In genomic region chr3:170560296-170560695, GRCh38 we compare ENCODE assay signal across 15 cellular contexts.
A peak's percentile ranks its signal among the peaks of the same experiment; 100 is the strongest.
DNase-seq lines count a peak whose midpoint lies in the region; ATAC-seq lines count a peak whose summit lies in the region.
"Had no signal": no experiment of that assay in that cellular context is flagged by ENCODE, and none has a peak within 500 bp of the region (broad histone marks: within the 10 kb centered on the region; RNA-seq: fewer than 3 reads in every experiment).

No MANE protein-coding gene starts in this region.

- ATAC-seq in GM21576 (IDR thresholded peaks at IDR 0.05; ENCODE audit: unreplicated experiment) (no peak), GM19035 (IDR thresholded peaks at IDR 0.05; ENCODE audit: unreplicated experiment) (no peak)
- ATAC-seq: A549; CD8-positive, alpha-beta T cell; GM23338; HepG2 had no signal

- DNase-seq in ELR (ENCODE audit: low read depth), result peak; percentile 52
- DNase-seq in MV-4-11 (lab: John Stamatoyannopoulos, UW), result peak; percentile 12
- peak; percentile 10 for DNase-seq in amniotic epithelial cell (ENCODE audit: low read depth)
- DNase-seq in iris pigment epithelial cell (ENCODE audit: low read depth), result peak; percentile 43
- no peak for DNase-seq in hepatic stellate cell (ENCODE audit: low spot score)
- no peak for DNase-seq in NOMO-1 treated with DMSO at 0.1 percent for 48 hours (lab: John Stamatoyannopoulos, UW; ENCODE audit: unreplicated experiment)
- DNase-seq: CD8-positive, alpha-beta T cell; COR-L47; DND-41; H9 had no signal

Comparison
In these comparisons a context has a peak if more than half of its experiments do, and no peak if none do; other contexts are left out.
1. DNase-seq: peak in ELR (single experiment), MV-4-11 (single experiment), amniotic epithelial cell (single experiment) and iris pigment epithelial cell (single experiment); none in hepatic stellate cell (single experiment) and NOMO-1 treated with DMSO at 0.1 percent for 48 hours (single experiment).